8 cellular contexts compared by ENCODE assay signal in the genomic region with DNA sequence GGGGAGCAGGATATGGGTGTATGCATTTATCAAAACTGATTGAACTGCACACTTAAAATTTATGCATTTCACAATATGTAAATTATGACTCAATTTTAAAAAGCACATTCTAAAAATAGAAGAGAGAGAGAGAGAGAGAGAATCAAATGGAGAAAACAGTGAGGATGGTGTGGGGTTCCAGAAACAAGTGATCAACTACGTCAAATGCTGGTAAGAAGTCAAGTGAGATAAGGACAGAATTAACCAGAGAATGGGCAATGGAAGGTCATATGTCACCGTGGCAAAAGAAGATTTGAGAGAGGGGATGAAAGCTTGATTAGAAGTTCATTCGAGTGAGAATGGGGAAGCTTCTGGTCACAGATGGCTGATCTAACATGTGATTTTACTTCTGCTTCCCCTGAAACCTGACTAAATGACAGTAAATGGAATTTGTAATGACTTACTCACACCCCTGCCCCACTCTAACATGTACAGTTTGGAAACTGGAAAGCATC.
DNase-seq lines count a peak whose midpoint lies in the region; ATAC-seq lines count a peak whose summit lies in the region.

No MANE protein-coding gene starts in this region.

- H3K27ac ChIP-seq in substantia nigra (ENCODE audit: low read depth, low read length, poor library complexity, severe bottlenecking) = no peak overlapping the region

- peak overlapping the region; percentile 4 for H3K4me3 Mint-ChIP-seq in activated CD4-positive, alpha-beta memory T cell treated with anti-CD3 and anti-CD28 coated beads, Interleukin-2, amount 10 ng/mL, durations not matched to agents 7 days and 5 days

- POLR2A ChIA-PET in activated CD4-positive, alpha-beta memory T cell treated with anti-CD3 and anti-CD28 coated beads, Interleukin-2, amount 10 ng/mL, durations not matched to agents 7 days and 5 days (lab: Charles Lee) = interaction anchor here (1.1 to 1.7 kb wide), 5 partner anchors 11 to 148 kb away, joined by 3 to 8 read pairs (median 5); no protein-coding TSS in a partner anchor

- peak; percentile 34 for DNase-seq in activated CD4-positive, alpha-beta T cell treated with anti-CD3 and anti-CD28 coated beads for 48 hours
- no peak for DNase-seq in activated CD4-positive, alpha-beta T cell treated with anti-CD3 and anti-CD28 coated beads, Interleukin-2, amount 50 U/mL, for 4 hours
- DNase-seq in activated CD4-positive, alpha-beta memory T cell treated with anti-CD3 and anti-CD28 coated beads, Interleukin-2, amount 10 ng/mL, durations not matched to agents 7 days and 5 days = no peak
- DNase-seq in putamen (ENCODE audit: low spot score) (peak; percentile 23), substantia nigra (lab: John Stamatoyannopoulos, UW) (no peak), foreskin melanocyte (no peak), midbrain (lab: John Stamatoyannopoulos, UW) (no peak)

- H3K27ac Mint-ChIP-seq in activated CD4-positive, alpha-beta memory T cell treated with anti-CD3 and anti-CD28 coated beads, Interleukin-2, amount 10 ng/mL, durations not matched to agents 7 days and 5 days = peak overlapping the region; percentile 84

- peak; percentile 72 for ATAC-seq in HG03060 (IDR thresholded peaks at IDR 0.05; ENCODE audit: low read depth, unreplicated experiment)

- CTCF ChIA-PET in activated CD4-positive, alpha-beta memory T cell treated with anti-CD3 and anti-CD28 coated beads, Interleukin-2, amount 10 ng/mL, durations not matched to agents 7 days and 5 days (lab: Charles Lee) = interaction anchor here (0.8 to 1.7 kb wide), 3 partner anchors 11 to 337 kb away, joined by 3 to 5 read pairs (median 4); no protein-coding TSS in a partner anchor

- H3K4me1 Mint-ChIP-seq in activated CD4-positive, alpha-beta memory T cell treated with anti-CD3 and anti-CD28 coated beads, Interleukin-2, amount 10 ng/mL, durations not matched to agents 7 days and 5 days = peaks cover 67% of the 10 kb centered on the region

- H3K9me3 Mint-ChIP-seq in activated CD4-positive, alpha-beta memory T cell treated with anti-CD3 and anti-CD28 coated beads, Interleukin-2, amount 10 ng/mL, durations not matched to agents 7 days and 5 days = peaks cover 11% of the 10 kb centered on the region

- H3K27me3 Mint-ChIP-seq in activated CD4-positive, alpha-beta memory T cell treated with anti-CD3 and anti-CD28 coated beads, Interleukin-2, amount 10 ng/mL, durations not matched to agents 7 days and 5 days = no peaks in the 10 kb centered on the region

- peaks cover 24% of the 10 kb centered on the region for H3K36me3 Mint-ChIP-seq in activated CD4-positive, alpha-beta memory T cell treated with anti-CD3 and anti-CD28 coated beads, Interleukin-2, amount 10 ng/mL, durations not matched to agents 7 days and 5 days (ENCODE audit: low read depth)

Comparison
In these comparisons a context has a peak if more than half of its experiments do, and no peak if none do; other contexts are left out.
1. DNase-seq: peak in activated CD4-positive, alpha-beta T cell treated with anti-CD3 and anti-CD28 coated beads for 48 hours (single experiment) and putamen (single experiment); none in activated CD4-positive, alpha-beta T cell treated with anti-CD3 and anti-CD28 coated beads, Interleukin-2, amount 50 U/mL, for 4 hours (0 of 2), activated CD4-positive, alpha-beta memory T cell treated with anti-CD3 and anti-CD28 coated beads, Interleukin-2, amount 10 ng/mL, durations not matched to agents 7 days and 5 days (single experiment), substantia nigra (0 of 49), foreskin melanocyte (single experiment) and midbrain (single experiment).